10 cellular contexts compared by ENCODE assay signal in the genomic region with DNA sequence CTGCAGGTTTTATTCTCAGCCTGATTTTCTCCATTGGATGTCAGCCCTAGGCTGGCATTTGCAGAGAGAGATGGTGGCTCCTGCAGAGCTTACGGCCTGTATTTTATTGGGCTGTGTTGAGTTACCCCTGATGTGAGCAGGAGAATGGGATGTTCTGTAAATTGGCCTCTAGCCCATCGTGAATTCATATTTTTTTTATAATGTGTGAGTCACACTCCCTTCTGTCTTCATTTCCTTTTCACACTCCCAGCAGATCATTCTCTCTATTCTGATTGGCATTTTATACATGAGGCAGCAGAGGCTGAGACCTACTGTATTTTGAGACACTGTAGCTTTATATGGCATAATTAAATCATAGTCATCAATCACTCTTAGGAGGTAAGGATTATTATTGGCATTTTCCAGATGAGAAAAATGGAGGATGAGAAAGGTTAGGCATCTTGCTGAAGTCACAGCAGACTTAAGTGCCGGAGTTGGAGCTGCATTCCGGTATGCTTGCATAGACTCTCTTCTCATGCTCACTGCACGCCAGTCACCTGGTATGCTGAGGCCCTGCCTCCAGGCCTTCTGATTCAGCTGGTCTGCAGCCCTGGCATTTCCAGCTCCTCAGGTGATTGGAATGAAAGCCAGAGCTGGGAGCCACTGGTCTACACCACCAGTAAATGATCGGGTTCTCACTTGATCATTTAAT.
DNase-seq lines count a peak whose midpoint lies in the region; ATAC-seq and TF ChIP-seq lines count a peak whose summit lies in the region.
"Had no signal": no experiment of that assay in that cellular context is flagged by ENCODE, and none has a peak within 500 bp of the region (broad histone marks: within the 10 kb centered on the region; RNA-seq: fewer than 3 reads in every experiment).

No MANE protein-coding gene starts in this region.

- no peaks in the 10 kb centered on the region for H3K79me2 ChIP-seq in HCT116 (ENCODE audit: insufficient read depth, low read length)

- H3K9ac ChIP-seq in HCT116 (ENCODE audit: low read length), result 0 out of 2 replicates have a peak overlapping the region, but pooled peaks have one; percentile 7
- H3K9ac ChIP-seq: neural progenitor cell had no signal

- no TSS peak for BruUV-seq in HCT116 (replicated peaks; lab: Mats Ljungman, UMichigan)

- peak overlapping the region; percentile 50 for H3K4me2 ChIP-seq in HCT116 (ENCODE audit: low read length)
- H3K4me2 ChIP-seq: neural progenitor cell had no signal

- DNase-seq in HCT116 (ENCODE audit: low read depth, low spot score) (no peak), SJSA1 (ENCODE audit: low read depth in 1 of 2, low spot score in 2 of 2) (peak in 1 of 2 experiments; percentile 26), foreskin keratinocyte (peak; percentile 92 to 97), sigmoid colon (no peak)
- no peak for DNase-seq in activated CD4-positive, alpha-beta T cell treated with anti-CD3 and anti-CD28 coated beads, Interleukin-2, amount 10 ng/mL, durations not matched to agents 7 days and 5 days
- no peak for DNase-seq in central memory CD4-positive, alpha-beta T cell

- no peak for TF ChIP-seq CTCF in HCT116 (IDR thresholded peaks at IDR 0.05 in 2 of 3, conservative IDR thresholded peaks at IDR 0.05 in 1 of 3; ENCODE audit: borderline replicate concordance in 1 of 3, insufficient read depth in 1 of 3, low read depth in 2 of 3, low read length in 2 of 3)
- TF ChIP-seq CTCF in foreskin keratinocyte (conservative IDR thresholded peaks at IDR 0.05), result no peak
- no peak for TF ChIP-seq CTCF in sigmoid colon (IDR thresholded peaks at IDR 0.05)

- H3K27ac Mint-ChIP-seq in activated CD4-positive, alpha-beta T cell treated with anti-CD3 and anti-CD28 coated beads, Interleukin-2, amount 10 ng/mL, durations not matched to agents 7 days and 5 days, result no peak overlapping the region
- H3K27ac Mint-ChIP-seq: neural progenitor cell had no signal

- ATAC-seq in HCT116 (peak; percentile 84), foreskin keratinocyte (peak; percentile 98), GM21423 (IDR thresholded peaks at IDR 0.05; ENCODE audit: unreplicated experiment) (no peak)
- ATAC-seq in activated CD4-positive, CD25-positive, alpha-beta regulatory T cell treated with anti-CD3 and anti-CD28 coated beads, Interleukin-2, amount 50 U/mL, for 24 hours, result no peak

- RAD21 ChIA-PET in HCT116 (lab: Charles Lee; ENCODE audit: low non-redundant PET in 1 of 2, low total read pairs in 2 of 2, uncharacterized antibody in 2 of 2, unreplicated experiment in 2 of 2), result no interaction called here

- no peaks in the 10 kb centered on the region for H3K27me3 ChIP-seq in HCT116 (ENCODE audit: insufficient read depth, low read length)
- no peaks in the 10 kb centered on the region for H3K27me3 ChIP-seq in SJSA1 (replicated peaks)
- H3K27me3 ChIP-seq in foreskin keratinocyte, result no peaks in the 10 kb centered on the region
- no peaks in the 10 kb centered on the region for H3K27me3 ChIP-seq in sigmoid colon
- H3K27me3 ChIP-seq: neural progenitor cell had no signal

- H3K9me3 Mint-ChIP-seq in activated CD4-positive, alpha-beta T cell treated with anti-CD3 and anti-CD28 coated beads, Interleukin-2, amount 10 ng/mL, durations not matched to agents 7 days and 5 days, result no peaks in the 10 kb centered on the region
- H3K9me3 Mint-ChIP-seq: central memory CD8-positive, alpha-beta T cell; neural progenitor cell had no signal

- H3K27ac ChIP-seq in HCT116 (ENCODE audit: low read depth, low read length) (peak overlapping the region; percentile 19; the same call in 1 of the 2 replicates), SJSA1 (peak overlapping the region; percentile 12; the same call in 1 of the 2 replicates), foreskin keratinocyte (peak overlapping the region; percentile 50), sigmoid colon (peak overlapping the region; percentile 42 to 80 (median 65))
- H3K27ac ChIP-seq: neural progenitor cell had no signal

- H3K27me3 Mint-ChIP-seq in activated CD4-positive, alpha-beta T cell treated with anti-CD3 and anti-CD28 coated beads, Interleukin-2, amount 10 ng/mL, durations not matched to agents 7 days and 5 days, result peaks cover 1% of the 10 kb centered on the region

- no peak for TF ChIP-seq POLR2A in HCT116 (IDR thresholded peaks at IDR 0.05; ENCODE audit: borderline replicate concordance, extremely low read depth, insufficient read depth, insufficient read length)
- no peak for TF ChIP-seq POLR2A in sigmoid colon (IDR thresholded peaks at IDR 0.05)

- no peaks in the 10 kb centered on the region for H4K20me1 ChIP-seq in HCT116 (ENCODE audit: insufficient read depth)

- H3K4me3 Mint-ChIP-seq in activated CD4-positive, alpha-beta T cell treated with anti-CD3 and anti-CD28 coated beads, Interleukin-2, amount 10 ng/mL, durations not matched to agents 7 days and 5 days, result no peak overlapping the region
- H3K4me3 Mint-ChIP-seq: central memory CD8-positive, alpha-beta T cell; neural progenitor cell had no signal

- no peaks in the 10 kb centered on the region for H3K36me3 ChIP-seq in HCT116 (ENCODE audit: control insufficient read depth in 1 of 2, insufficient read depth in 2 of 2, low read length in 2 of 2)
- no peaks in the 10 kb centered on the region for H3K36me3 ChIP-seq in SJSA1
- no peaks in the 10 kb centered on the region for H3K36me3 ChIP-seq in sigmoid colon
- H3K36me3 ChIP-seq: neural progenitor cell had no signal

- TF ChIP-seq RAD21 in HCT116 (IDR thresholded peaks at IDR 0.05; ENCODE audit: low read depth), result no peak

- POLR2A ChIA-PET in HCT116 (lab: Charles Lee), result no interaction called here
- POLR2A ChIA-PET in activated CD4-positive, alpha-beta T cell treated with anti-CD3 and anti-CD28 coated beads, Interleukin-2, amount 10 ng/mL, durations not matched to agents 7 days and 5 days (lab: Charles Lee), result no interaction called here

- no peaks in the 10 kb centered on the region for H3K9me2 ChIP-seq in HCT116 (ENCODE audit: insufficient read depth)

- no peaks in the 10 kb centered on the region for H3K4me1 Mint-ChIP-seq in activated CD4-positive, alpha-beta T cell treated with anti-CD3 and anti-CD28 coated beads, Interleukin-2, amount 10 ng/mL, durations not matched to agents 7 days and 5 days
- H3K4me1 Mint-ChIP-seq: central memory CD8-positive, alpha-beta T cell had no signal

- H3K36me3 Mint-ChIP-seq in activated CD4-positive, alpha-beta T cell treated with anti-CD3 and anti-CD28 coated beads, Interleukin-2, amount 10 ng/mL, durations not matched to agents 7 days and 5 days (ENCODE audit: low read depth), result no peaks in the 10 kb centered on the region
- H3K36me3 Mint-ChIP-seq: neural progenitor cell had no signal

- no peak overlapping the region for H2AFZ ChIP-seq in HCT116 (ENCODE audit: low read depth, low read length, poor library complexity, severe bottlenecking)
- H2AFZ ChIP-seq: neural progenitor cell had no signal

- intact Hi-C loops in HCT116 (cut with micrococcal nuclease), result no loop called here
- intact Hi-C loops in sigmoid colon (cut with DNase I), result loop anchor here (10.0 kb wide), 1 partner anchor 488 kb away; the partner anchor contains the start of gene MALT1

- CTCF ChIA-PET in HCT116 (lab: Charles Lee), result interaction anchor here (1.0 to 1.2 kb wide), 2 partner anchors 9 to 136 kb away, joined by 5 to 6 read pairs; no protein-coding TSS in a partner anchor
- CTCF ChIA-PET in activated CD4-positive, alpha-beta T cell treated with anti-CD3 and anti-CD28 coated beads, Interleukin-2, amount 10 ng/mL, durations not matched to agents 7 days and 5 days (lab: Charles Lee), result interaction anchor here (0.6 kb wide), 1 partner anchor 145 kb away, joined by 3 read pairs; no protein-coding TSS in a partner anchor

- 49 to 77% methylated on average over 6 of the region's 6 CpGs for WGBS in sigmoid colon, 2 donors

- H3K4me3 ChIP-seq in HCT116 (replicated peaks in 1 of 2; ENCODE audit: low read depth in 1 of 2, low read length in 2 of 2) (no peak overlapping the region), SJSA1 (no peak overlapping the region), sigmoid colon (no peak overlapping the region)
- H3K4me3 ChIP-seq: neural progenitor cell had no signal

- H3K9me3 ChIP-seq in HCT116 (ENCODE audit: control insufficient read depth in 1 of 2, insufficient read depth in 1 of 2, low read depth in 1 of 2, low read length in 2 of 2) (no peaks in the 10 kb centered on the region), SJSA1 (replicated peaks) (no peaks in the 10 kb centered on the region), sigmoid colon (no peaks in the 10 kb centered on the region)

- peak in 1 of 4 donors; percentile 30 for TF ChIP-seq EP300 in sigmoid colon (IDR thresholded peaks at IDR 0.05)

- H3K4me1 ChIP-seq in HCT116 (ENCODE audit: control insufficient read depth in 1 of 2, insufficient read depth in 2 of 2, low read length in 2 of 2), result peaks cover 28 to 31% of the 10 kb centered on the region in 2 experiments
- H3K4me1 ChIP-seq in SJSA1 (replicated peaks), result peaks cover 36% of the 10 kb centered on the region
- peaks cover 11% of the 10 kb centered on the region for H3K4me1 ChIP-seq in foreskin keratinocyte
- H3K4me1 ChIP-seq in sigmoid colon, result peaks cover 0 to 38% (median 26%) of the 10 kb centered on the region in 4 donors

TF ChIP-seq in HCT116, 20 proteins besides CTCF, POLR2A, EP300 and RAD21:
- TF ChIP-seq FOSL1 (IDR thresholded peaks at IDR 0.05; ENCODE audit: low read depth) (no peak; the same call in 1 of the 2 replicates), ZBTB33 (IDR thresholded peaks at IDR 0.05; ENCODE audit: extremely low read depth, insufficient replicate concordance, low read length) (no peak), YY1 (IDR thresholded peaks at IDR 0.05; ENCODE audit: extremely low read depth, insufficient replicate concordance, low read depth, low read length) (no peak), JUND (IDR thresholded peaks at IDR 0.05) (no peak), CEBPB (IDR thresholded peaks at IDR 0.05; ENCODE audit: low read depth) (no peak), ZFX (IDR thresholded peaks at IDR 0.05) (no peak)
TF ChIP-seq in HCT116: peak in this region for 0.

Comparison
In these comparisons a context has a peak if more than half of its experiments do, and no peak if none do; other contexts are left out.
1. ATAC-seq: peak in HCT116 (single experiment) and foreskin keratinocyte (single experiment); none in activated CD4-positive, CD25-positive, alpha-beta regulatory T cell treated with anti-CD3 and anti-CD28 coated beads, Interleukin-2, amount 50 U/mL, for 24 hours (0 of 2) and GM21423 (single experiment).
2. DNase-seq: peak in foreskin keratinocyte (2 of 2); none in HCT116 (single experiment), sigmoid colon (single experiment), activated CD4-positive, alpha-beta T cell treated with anti-CD3 and anti-CD28 coated beads, Interleukin-2, amount 10 ng/mL, durations not matched to agents 7 days and 5 days (single experiment) and central memory CD4-positive, alpha-beta T cell (single experiment).
3. H3K27ac ChIP-seq: peak in every context shown above with its lines; median percentile 65 in sigmoid colon; 50 in foreskin keratinocyte; 19 in HCT116; 12 in SJSA1.